In the genomic region with DNA sequence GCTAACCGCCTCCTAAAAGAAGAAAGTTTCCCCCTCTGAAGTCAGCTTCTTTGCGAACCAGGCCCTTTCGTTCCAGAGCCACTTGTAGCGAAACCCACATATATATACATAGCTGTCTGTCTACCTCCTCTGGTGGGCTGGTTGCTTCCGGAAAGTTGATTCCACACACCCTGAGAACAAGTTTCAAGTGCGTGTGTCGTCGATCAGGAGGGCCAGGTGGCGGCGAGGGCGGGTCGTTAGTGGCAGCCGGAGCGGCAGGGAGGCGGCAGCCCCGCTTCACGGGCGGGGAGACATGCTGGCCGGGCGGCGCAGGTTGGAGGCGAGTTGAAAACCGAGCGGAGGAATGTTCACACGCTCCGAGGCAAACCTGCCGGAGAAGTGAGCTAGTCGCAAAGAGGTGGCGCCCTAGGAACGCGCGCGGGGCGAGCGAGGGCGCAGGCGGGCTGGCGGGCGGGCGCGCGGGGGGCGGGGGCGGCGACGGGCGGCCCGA, we compare ENCODE assay signal across 1 cellular context.
TF ChIP-seq lines count a peak whose summit lies in the region.

No MANE protein-coding gene starts in this region.

TF ChIP-seq in K562, 482 proteins besides CTCF, POLR2A, EP300 and RAD21 (continued from another document):
- TF ChIP-seq SP2 (IDR thresholded peaks at IDR 0.05; ENCODE audit: extremely low read depth, low read depth, low read length, poor library complexity, severe bottlenecking), result no peak
- TF ChIP-seq FOXP1 (CRISPR knock-in tag; IDR thresholded peaks at IDR 0.05), result no peak
- TF ChIP-seq, protein P1, sequence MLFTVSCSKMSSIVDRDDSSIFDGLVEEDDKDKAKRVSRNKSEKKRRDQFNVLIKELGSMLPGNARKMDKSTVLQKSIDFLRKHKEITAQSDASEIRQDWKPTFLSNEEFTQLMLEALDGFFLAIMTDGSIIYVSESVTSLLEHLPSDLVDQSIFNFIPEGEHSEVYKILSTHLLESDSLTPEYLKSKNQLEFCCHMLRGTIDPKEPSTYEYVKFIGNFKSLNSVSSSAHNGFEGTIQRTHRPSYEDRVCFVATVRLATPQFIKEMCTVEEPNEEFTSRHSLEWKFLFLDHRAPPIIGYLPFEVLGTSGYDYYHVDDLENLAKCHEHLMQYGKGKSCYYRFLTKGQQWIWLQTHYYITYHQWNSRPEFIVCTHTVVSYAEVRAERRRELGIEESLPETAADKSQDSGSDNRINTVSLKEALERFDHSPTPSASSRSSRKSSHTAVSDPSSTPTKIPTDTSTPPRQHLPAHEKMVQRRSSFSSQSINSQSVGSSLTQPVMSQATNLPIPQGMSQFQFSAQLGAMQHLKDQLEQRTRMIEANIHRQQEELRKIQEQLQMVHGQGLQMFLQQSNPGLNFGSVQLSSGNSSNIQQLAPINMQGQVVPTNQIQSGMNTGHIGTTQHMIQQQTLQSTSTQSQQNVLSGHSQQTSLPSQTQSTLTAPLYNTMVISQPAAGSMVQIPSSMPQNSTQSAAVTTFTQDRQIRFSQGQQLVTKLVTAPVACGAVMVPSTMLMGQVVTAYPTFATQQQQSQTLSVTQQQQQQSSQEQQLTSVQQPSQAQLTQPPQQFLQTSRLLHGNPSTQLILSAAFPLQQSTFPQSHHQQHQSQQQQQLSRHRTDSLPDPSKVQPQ (CRISPR knock-in tag; IDR thresholded peaks at IDR 0.05; ENCODE audit: borderline replicate concordance), result no peak
- TF ChIP-seq RBM14 (IDR thresholded peaks at IDR 0.05; ENCODE audit: borderline replicate concordance, insufficient read depth, low read depth, low read length), result no peak
- TF ChIP-seq ZFPM2 (CRISPR knock-in tag; IDR thresholded peaks at IDR 0.05), result no peak
